ENCODE assay signal across 9 cellular contexts in the genomic region with DNA sequence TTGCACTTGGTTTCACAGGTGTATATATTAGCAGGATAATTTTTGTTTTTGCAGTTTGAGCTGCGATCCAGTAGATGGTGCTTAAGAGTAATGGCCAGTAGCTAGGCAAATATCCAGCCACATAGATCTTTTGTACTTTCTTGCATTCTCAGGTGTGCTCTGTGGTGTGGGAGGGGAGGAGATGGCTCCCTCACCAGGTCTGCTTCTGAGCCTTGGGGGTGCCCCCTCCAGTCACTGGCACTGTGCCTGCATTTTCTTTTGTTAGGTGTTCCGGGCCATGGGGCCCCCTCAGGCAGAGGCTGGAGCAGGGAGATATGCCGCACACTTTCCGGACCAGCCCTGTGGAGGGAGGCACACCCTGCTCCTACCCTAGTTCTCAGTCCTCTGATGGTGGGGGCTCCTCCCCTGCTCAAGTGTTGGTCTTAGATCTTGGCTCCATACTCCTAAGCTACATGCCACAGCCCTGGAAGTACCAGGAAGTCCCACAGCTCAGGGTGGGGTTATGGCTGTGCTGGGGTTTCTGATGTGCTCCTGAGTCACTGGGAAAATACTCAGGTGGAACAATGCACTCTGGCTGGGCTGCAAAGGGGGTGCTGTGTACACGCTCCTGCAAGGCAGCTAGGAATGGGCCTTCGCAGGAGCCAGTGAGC.
A peak's percentile ranks its signal among the peaks of the same experiment; 100 is the strongest.
DNase-seq lines count a peak whose midpoint lies in the region; ATAC-seq and TF ChIP-seq lines count a peak whose summit lies in the region.
"Had no signal": no experiment of that assay in that cellular context is flagged by ENCODE, and none has a peak within 500 bp of the region (broad histone marks: within the 10 kb centered on the region; RNA-seq: fewer than 3 reads in every experiment).

No MANE protein-coding gene starts in this region.

- no peak for TF ChIP-seq EP300 in tibial nerve (IDR thresholded peaks at IDR 0.05)

- H3K4me1 ChIP-seq in mucosa of descending colon (ENCODE audit: low read depth) (no peaks in the 10 kb centered on the region), tibial nerve (no peaks in the 10 kb centered on the region)

- no peak overlapping the region for H3K4me3 ChIP-seq in mucosa of descending colon
- H3K4me3 ChIP-seq in tibial nerve = no peak overlapping the region

- TF ChIP-seq CTCF in mucosa of descending colon (IDR thresholded peaks at IDR 0.05) (peak; percentile 24), tibial nerve (IDR thresholded peaks at IDR 0.05) (no peak)

- H3K27ac ChIP-seq in tibial nerve = no peak overlapping the region
- H3K27ac ChIP-seq: neutrophil had no signal

- peak; percentile 32 for DNase-seq in EH (ENCODE audit: low read depth)
- peak; percentile 47 for DNase-seq in M059J (ENCODE audit: low read depth)
- DNase-seq in T47D (ENCODE audit: low read depth in 1 of 2, low spot score in 1 of 2) = peak; percentile 11 to 54
- peak; percentile 50 to 62 (median 59) for DNase-seq in mucosa of descending colon
- DNase-seq in tibial nerve (ENCODE audit: low spot score in 2 of 2) = no peak
- DNase-seq in epidermal melanocyte (ENCODE audit: insufficient read length, low spot score) = no peak
- no peak for DNase-seq in NCI-H1930 (lab: John Stamatoyannopoulos, UW)

- no peaks in the 10 kb centered on the region for H3K27me3 ChIP-seq in tibial nerve
- H3K27me3 ChIP-seq: neutrophil had no signal

- 94 to 95% methylated on average over 6 of the region's 6 CpGs for WGBS in tibial nerve, 2 donors

- H3K36me3 ChIP-seq in mucosa of descending colon (ENCODE audit: low read depth) (no peaks in the 10 kb centered on the region), tibial nerve (no peaks in the 10 kb centered on the region)
- H3K36me3 ChIP-seq: neutrophil had no signal

- in situ Hi-C loops in T47D (cut with HindIII; ENCODE audit: low pct_unique_long_range_greater_than_20kb, low sequenced_read_pairs) = no loop called here

- H3K9me3 ChIP-seq in mucosa of descending colon (no peaks in the 10 kb centered on the region), tibial nerve (peaks cover 0 to 5% (median 0%) of the 10 kb centered on the region in 4 donors)
- H3K9me3 ChIP-seq: neutrophil had no signal

- intact Hi-C loops in mucosa of descending colon (cut with DNase I, micrococcal nuclease) = no loop called here

- TF ChIP-seq POLR2A in tibial nerve (IDR thresholded peaks at IDR 0.05) = no peak

- ATAC-seq in mucosa of descending colon (peak; percentile 97), HG03442 (IDR thresholded peaks at IDR 0.05; ENCODE audit: unreplicated experiment) (no peak)

Comparison
In these comparisons a context has a peak if more than half of its experiments do, and no peak if none do; other contexts are left out.
1. DNase-seq: peak in EH (single experiment), M059J (single experiment), T47D (2 of 2) and mucosa of descending colon (3 of 3); none in tibial nerve (0 of 2), epidermal melanocyte (single experiment) and NCI-H1930 (0 of 2).